8 cellular contexts compared by ENCODE assay signal in the genomic region with DNA sequence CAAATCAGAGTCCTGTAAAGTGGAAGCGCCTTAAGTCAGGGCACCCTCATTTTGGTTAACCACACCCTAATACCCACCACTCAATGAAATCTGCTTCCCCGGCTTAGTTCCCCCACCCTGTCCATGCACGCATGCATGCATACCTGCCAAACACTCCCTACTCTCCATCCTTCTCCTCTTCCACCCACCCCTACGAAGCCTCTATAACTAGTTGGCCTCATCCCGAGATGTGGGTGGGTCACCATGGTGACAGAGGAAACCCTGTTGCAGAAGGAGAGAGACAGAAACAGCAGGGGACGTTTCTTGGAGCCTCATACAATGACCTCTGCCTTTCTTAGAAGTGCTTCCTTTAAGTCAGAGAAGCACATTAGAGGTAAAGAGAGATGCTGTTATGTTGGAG. TPM values are rescaled to one million over a fixed set of nuclear protein-coding genes. Genes with fewer than 3 reads are reported as not detected.
"Had no signal": no experiment of that assay in that cellular context is flagged by ENCODE, and none has a peak within 500 bp of the region (broad histone marks: within the 10 kb centered on the region; RNA-seq: fewer than 3 reads in every experiment).

No MANE protein-coding gene starts in this region.

- ATAC-seq: HCT116, HepG2 had no signal

- DNase-seq: GM23248, GOT3, H7, HFFc6, KBM-7 had no signal

RNA-seq across cellular contexts. Expression of a gene that starts 46.8 kb away (rescaled TPM):
- total RNA-seq: GM23248, HepG2, HFFc6, HT1080 had no signal
